1 cellular context compared by ENCODE assay signal in genomic region chr9:88776717-88777497, GRCh38.
TF ChIP-seq lines count a peak whose summit lies in the region.

No MANE protein-coding gene starts in this region.

TF ChIP-seq in A549, 52 proteins besides CTCF, POLR2A, EP300 and RAD21 (continued from another document):
- TF ChIP-seq ATOH8 (CRISPR knock-in tag; IDR thresholded peaks at IDR 0.05; ENCODE audit: low read depth) (peak; percentile 58; the same call in 1 of the 2 replicates), GATA3 (IDR thresholded peaks at IDR 0.05; ENCODE audit: borderline replicate concordance) (peak; percentile 92), TFCP2L1 (CRISPR knock-in tag; IDR thresholded peaks at IDR 0.05) (0 out of 2 replicates have a peak, but pooled peaks have one; percentile 27), ZSCAN20 (CRISPR knock-in tag; IDR thresholded peaks at IDR 0.05) (no peak), FOSL2 (IDR thresholded peaks at IDR 0.05) (peak; percentile 69), FOSL2 (CRISPR knock-in tag; IDR thresholded peaks at IDR 0.05) (peak; percentile 87), RCOR1 (IDR thresholded peaks at IDR 0.05; ENCODE audit: low read depth, low read length) (no peak), CEBPB (IDR thresholded peaks at IDR 0.05) (peak in 1 of 2 experiments; percentile 80; a peak in 1 of 4 replicates), RARB (CRISPR knock-in tag; IDR thresholded peaks at IDR 0.05) (no peak), HEYL (CRISPR knock-in tag; IDR thresholded peaks at IDR 0.05) (peak; percentile 44; the same call in 1 of the 2 replicates), MAX (IDR thresholded peaks at IDR 0.05) (peak; percentile 80), JUN (IDR thresholded peaks at IDR 0.05) (peak; percentile 81 to 89), SMC3 (IDR thresholded peaks at IDR 0.05) (peak; percentile 34; the same call in 2 of the 3 replicates), MAFK (IDR thresholded peaks at IDR 0.05; ENCODE audit: partially characterized antibody) (peak; percentile 82)
